13 cellular contexts compared by ENCODE assay signal in genomic region chr5:56406221-56406620, GRCh38.
"Had no signal": no experiment of that assay in that cellular context is flagged by ENCODE, and none has a peak within 500 bp of the region (broad histone marks: within the 10 kb centered on the region; RNA-seq: fewer than 3 reads in every experiment).

No MANE protein-coding gene starts in this region.

- H3K36me3 Mint-ChIP-seq: activated naive CD4-positive, alpha-beta T cell treated with anti-CD3 and anti-CD28 coated beads, Interleukin-2, amount 50 U/mL, for 72 hours; memory B cell; stimulated activated effector memory CD8-positive, alpha-beta T cell treated with anti-CD3 and anti-CD28 coated beads, Interleukin-12 subunit alpha, Interleukin-12 subunit beta, amount 100 ng/mL, for 72 hours had no signal

- H3K36me3 ChIP-seq: esophagus muscularis mucosa, left ventricle myocardium inferior, right atrium auricular region, thyroid gland had no signal

- H3K27ac Mint-ChIP-seq: activated naive CD4-positive, alpha-beta T cell treated with anti-CD3 and anti-CD28 coated beads, Interleukin-2, amount 50 U/mL, for 72 hours; memory B cell; stimulated activated effector memory CD8-positive, alpha-beta T cell treated with anti-CD3 and anti-CD28 coated beads, Interleukin-12 subunit alpha, Interleukin-12 subunit beta, amount 100 ng/mL, for 72 hours had no signal

- H3K9me3 Mint-ChIP-seq: activated naive CD4-positive, alpha-beta T cell treated with anti-CD3 and anti-CD28 coated beads, Interleukin-2, amount 50 U/mL, for 72 hours; memory B cell; stimulated activated effector memory CD8-positive, alpha-beta T cell treated with anti-CD3 and anti-CD28 coated beads, Interleukin-12 subunit alpha, Interleukin-12 subunit beta, amount 100 ng/mL, for 72 hours had no signal

- H3K4me3 ChIP-seq: esophagus muscularis mucosa, left ventricle myocardium inferior, right atrium auricular region, thyroid gland had no signal

- DNase-seq: activated CD4-positive, alpha-beta T cell treated with anti-CD3 and anti-CD28 coated beads, Interleukin-2, amount 50 U/mL, for 4 hours; activated effector memory CD4-positive, alpha-beta T cell treated with anti-CD3 and anti-CD28 coated beads, Interleukin-2, amount 50 U/mL, for 16 hours; activated T-cell treated with anti-CD3 and anti-CD28 coated beads, Interleukin-2, amount 50 U/mL, for 1 hour; amniotic stem cell; foreskin fibroblast; left ventricle myocardium inferior; small intestine; thyroid gland had no signal

- H3K4me3 Mint-ChIP-seq: memory B cell; stimulated activated effector memory CD8-positive, alpha-beta T cell treated with anti-CD3 and anti-CD28 coated beads, Interleukin-12 subunit alpha, Interleukin-12 subunit beta, amount 100 ng/mL, for 72 hours had no signal

- H3K9me3 ChIP-seq: esophagus muscularis mucosa, left ventricle myocardium inferior, right atrium auricular region, thyroid gland had no signal

- H3K27me3 ChIP-seq: esophagus muscularis mucosa, right atrium auricular region, thyroid gland had no signal

- H3K4me1 Mint-ChIP-seq: stimulated activated effector memory CD8-positive, alpha-beta T cell treated with anti-CD3 and anti-CD28 coated beads, Interleukin-12 subunit alpha, Interleukin-12 subunit beta, amount 100 ng/mL, for 72 hours had no signal

- H3K27ac ChIP-seq: esophagus muscularis mucosa, left ventricle myocardium inferior, right atrium auricular region, thyroid gland had no signal

- H3K27me3 Mint-ChIP-seq: memory B cell had no signal
